ENCODE assay signal across 28 cellular contexts in the genomic region with DNA sequence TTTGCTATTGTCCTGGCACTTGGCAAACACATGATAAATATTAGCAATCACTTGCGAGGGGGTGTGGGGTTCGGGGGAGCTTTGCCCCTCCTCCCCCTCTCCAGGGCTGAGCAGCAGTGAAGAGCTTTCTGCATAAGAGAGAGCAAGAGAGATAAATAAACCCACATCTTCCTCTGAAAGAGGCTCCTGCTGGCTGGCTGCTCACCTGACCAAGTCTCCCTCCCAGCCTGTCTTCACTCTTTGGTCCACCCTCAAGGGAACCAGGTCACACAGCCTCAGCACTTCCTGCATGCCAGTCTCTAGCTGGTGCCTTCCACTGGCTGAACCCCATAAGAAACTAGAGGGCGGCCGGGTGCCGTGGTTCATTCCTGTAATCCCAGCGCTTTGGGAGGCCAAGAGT.
"Had no signal": no experiment of that assay in that cellular context is flagged by ENCODE, and none has a peak within 500 bp of the region (broad histone marks: within the 10 kb centered on the region; RNA-seq: fewer than 3 reads in every experiment).

No MANE protein-coding gene starts in this region.

- H3K36me3 Mint-ChIP-seq: activated naive CD4-positive, alpha-beta T cell treated with anti-CD3 and anti-CD28 coated beads, Interleukin-2, amount 50 U/mL, for 72 hours; memory B cell; stimulated activated effector memory CD8-positive, alpha-beta T cell treated with anti-CD3 and anti-CD28 coated beads, Interleukin-12 subunit alpha, Interleukin-12 subunit beta, amount 100 ng/mL, for 72 hours; type B pancreatic cell had no signal

- H3K27ac ChIP-seq: gastroesophageal sphincter, hepatocyte, ovary, prostate gland, skin epidermis, uterus had no signal

- H3K4me1 ChIP-seq: gastroesophageal sphincter, uterus had no signal

- H3K4me3 ChIP-seq: gastroesophageal sphincter, hepatocyte, ovary, prostate gland, skin epidermis, uterus had no signal

- H2AFZ ChIP-seq: hepatocyte had no signal

- H3K36me3 ChIP-seq: gastroesophageal sphincter, ovary, prostate gland, uterus had no signal

- H3K79me2 ChIP-seq: hepatocyte had no signal

- H3K9me3 ChIP-seq: gastroesophageal sphincter, ovary, prostate gland, uterus had no signal

- H3K27ac Mint-ChIP-seq: activated naive CD4-positive, alpha-beta T cell treated with anti-CD3 and anti-CD28 coated beads, Interleukin-2, amount 50 U/mL, for 72 hours; activated T-cell treated with anti-CD3 and anti-CD28 coated beads, Interleukin-2, amount 50 U/mL, for 72 hours; memory B cell; stimulated activated effector memory CD8-positive, alpha-beta T cell treated with anti-CD3 and anti-CD28 coated beads, Interleukin-12 subunit alpha, Interleukin-12 subunit beta, amount 100 ng/mL, for 72 hours; stimulated activated naive CD8-positive, alpha-beta T cell treated with anti-CD3 and anti-CD28 coated beads, Interleukin-15, amount 100 ng/mL, for 72 hours; T-helper 2 cell treated with Interferon-gamma antibody and Interleukin-4, amounts not matched to agents 5 μg/mL and 100 μg/mL, for 36 hours; type B pancreatic cell had no signal

- ATAC-seq: activated naive CD4-positive, alpha-beta T cell treated with anti-CD3 and anti-CD28 coated beads, Interleukin-2, amount 50 U/mL, for 72 hours; activated T-cell treated with anti-CD3 and anti-CD28 coated beads, Interleukin-2, amount 50 U/mL, for 72 hours; gastroesophageal sphincter; left colon; naive thymus-derived CD4-positive, alpha-beta T cell; sciatic nerve; stimulated activated effector memory CD8-positive, alpha-beta T cell treated with anti-CD3 and anti-CD28 coated beads, Interleukin-12 subunit alpha, Interleukin-12 subunit beta, amount 100 ng/mL, for 72 hours; stimulated activated naive CD8-positive, alpha-beta T cell treated with anti-CD3 and anti-CD28 coated beads, Interleukin-15, amount 100 ng/mL, for 72 hours had no signal

- H3K4me3 Mint-ChIP-seq: activated T-cell treated with anti-CD3 and anti-CD28 coated beads, Interleukin-2, amount 50 U/mL, for 72 hours; memory B cell; naive thymus-derived CD4-positive, alpha-beta T cell; stimulated activated effector memory CD8-positive, alpha-beta T cell treated with anti-CD3 and anti-CD28 coated beads, Interleukin-12 subunit alpha, Interleukin-12 subunit beta, amount 100 ng/mL, for 72 hours; stimulated activated naive CD8-positive, alpha-beta T cell treated with anti-CD3 and anti-CD28 coated beads, Interleukin-15, amount 100 ng/mL, for 72 hours; T-helper 2 cell treated with Interferon-gamma antibody and Interleukin-4, amounts not matched to agents 5 μg/mL and 100 μg/mL, for 36 hours; type B pancreatic cell had no signal

- DNase-seq: activated CD4-positive, alpha-beta T cell treated with anti-CD3 and anti-CD28 coated beads for 4 hours; activated CD4-positive, alpha-beta T cell treated with anti-CD3 and anti-CD28 coated beads, Interleukin-2, amount 50 U/mL, for 4 hours; activated naive CD4-positive, alpha-beta T cell; activated T-cell treated with anti-CD3 and anti-CD28 coated beads for 4 hours; activated T-cell treated with anti-CD3 and anti-CD28 coated beads, Interleukin-2, amount 50 U/mL, for 72 hours; dermis blood vessel endothelial cell; effector CD8-positive, alpha-beta T cell; erythroblast; left colon; midbrain; naive thymus-derived CD4-positive, alpha-beta T cell; ovary; retina; stimulated activated CD4-positive, alpha-beta T cell treated with anti-CD3 and anti-CD28 coated beads, Interleukin-12 subunit alpha, Interleukin-12 subunit beta, amount 100 ng/mL, for 4 hours; stimulated activated CD4-positive, alpha-beta T cell treated with anti-CD3 and anti-CD28 coated beads, Interleukin-4, amount 100 ng/mL, for 24 hours; stimulated activated naive CD8-positive, alpha-beta T cell treated with anti-CD3 and anti-CD28 coated beads, Interleukin-15, amount 100 ng/mL, for 72 hours; substantia nigra; uterus had no signal

- H3K27me3 Mint-ChIP-seq: type B pancreatic cell had no signal

- H3K27me3 ChIP-seq: hepatocyte, ovary, uterus had no signal

- H3K9me3 Mint-ChIP-seq: stimulated activated naive CD8-positive, alpha-beta T cell treated with anti-CD3 and anti-CD28 coated beads, Interleukin-15, amount 100 ng/mL, for 72 hours had no signal

- H3K4me2 ChIP-seq: hepatocyte had no signal
